17 cellular contexts compared by ENCODE assay signal in the genomic region with DNA sequence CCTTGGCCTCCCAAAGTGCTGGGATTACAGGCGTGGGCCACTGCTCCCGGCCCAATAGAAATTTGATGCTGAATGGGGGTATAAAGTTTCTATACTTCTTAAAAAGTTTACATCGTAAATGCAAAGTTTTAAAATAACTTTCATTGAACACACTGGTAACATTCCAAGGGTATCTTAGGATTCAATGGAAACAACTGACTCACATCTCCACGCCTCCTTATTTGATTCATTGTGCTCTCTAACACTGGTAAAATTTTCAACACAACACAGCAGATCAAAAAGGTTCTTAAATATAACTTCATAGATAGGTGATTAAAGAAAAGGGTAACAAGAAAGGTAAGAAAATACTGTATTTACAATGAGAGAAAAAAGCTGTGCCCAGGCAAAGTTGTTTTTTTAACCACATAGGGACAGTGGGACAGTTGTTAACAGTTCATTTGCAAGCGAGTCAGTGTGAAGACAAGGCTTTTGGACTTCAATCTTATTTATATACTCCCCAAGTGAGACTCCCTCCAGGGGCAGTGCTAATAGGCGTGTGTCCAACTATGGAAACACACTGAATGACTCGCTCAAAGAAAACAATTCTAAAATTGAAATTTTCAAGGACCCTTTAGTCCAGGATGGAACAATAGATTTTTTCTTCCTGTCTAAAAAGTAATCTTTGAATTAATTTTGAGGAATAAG.
DNase-seq lines count a peak whose midpoint lies in the region; ATAC-seq and TF ChIP-seq lines count a peak whose summit lies in the region.
"Had no signal": no experiment of that assay in that cellular context is flagged by ENCODE, and none has a peak within 500 bp of the region (broad histone marks: within the 10 kb centered on the region; RNA-seq: fewer than 3 reads in every experiment).

No MANE protein-coding gene starts in this region.

- DNase-seq in Daoy (ENCODE audit: low read depth) (peak; percentile 75), NCI-H226 (peak; percentile 26), choroid plexus epithelial cell (ENCODE audit: low read depth) (peak; percentile 49), nephron progenitor cell (no peak), putamen (ENCODE audit: low spot score) (no peak), GM13976 (ENCODE audit: low spot score) (no peak), mucosa of gallbladder (ENCODE audit: low spot score) (no peak)
- DNase-seq: activated naive CD8-positive, alpha-beta T cell treated with anti-CD3 and anti-CD28 coated beads, Interleukin-2, amount 50 U/mL, for 24 hours; GF-D8; naive thymus-derived CD4-positive, alpha-beta T cell; posterior cingulate gyrus; Right ventricle myocardium superior; spleen had no signal

- TF ChIP-seq CTCF in choroid plexus epithelial cell (conservative IDR thresholded peaks at IDR 0.05; ENCODE audit: low read depth, low read length) = peak; percentile 27
- TF ChIP-seq CTCF in nephron progenitor cell (IDR thresholded peaks at IDR 0.05) = no peak
- TF ChIP-seq CTCF in GM13976 (IDR thresholded peaks at IDR 0.05; ENCODE audit: borderline replicate concordance, control extremely low read depth, extremely low read depth, insufficient read depth, missing control alignments) = no peak

- H3K4me1 Mint-ChIP-seq in nephron progenitor cell = peaks cover 26% of the 10 kb centered on the region
- H3K4me1 Mint-ChIP-seq: GM23338 had no signal

- H3K4me3 Mint-ChIP-seq in nephron progenitor cell = no peak overlapping the region
- H3K4me3 Mint-ChIP-seq: activated naive CD8-positive, alpha-beta T cell treated with anti-CD3 and anti-CD28 coated beads, Interleukin-2, amount 50 U/mL, for 24 hours; GM23338; naive thymus-derived CD4-positive, alpha-beta T cell had no signal

- H3K4me3 ChIP-seq in choroid plexus epithelial cell (ENCODE audit: low read depth, low read length) = no peak overlapping the region
- H3K4me3 ChIP-seq: coronary artery, GM23338, lung, spleen had no signal

- ATAC-seq in HG03378 (IDR thresholded peaks at IDR 0.05; ENCODE audit: unreplicated experiment) = no peak
- ATAC-seq: activated naive CD8-positive, alpha-beta T cell treated with anti-CD3 and anti-CD28 coated beads, Interleukin-2, amount 50 U/mL, for 24 hours; GM23338; naive thymus-derived CD4-positive, alpha-beta T cell had no signal

- H3K27ac Mint-ChIP-seq in nephron progenitor cell = peak overlapping the region; percentile 20
- H3K27ac Mint-ChIP-seq: activated naive CD8-positive, alpha-beta T cell treated with anti-CD3 and anti-CD28 coated beads, Interleukin-2, amount 50 U/mL, for 24 hours; GM23338; naive thymus-derived CD4-positive, alpha-beta T cell had no signal

- H3K36me3 Mint-ChIP-seq in nephron progenitor cell (ENCODE audit: low read depth) = peaks cover 17% of the 10 kb centered on the region

- peaks cover 5% of the 10 kb centered on the region for H3K27me3 Mint-ChIP-seq in nephron progenitor cell (ENCODE audit: low read depth, poor library complexity)
- H3K27me3 Mint-ChIP-seq: activated naive CD8-positive, alpha-beta T cell treated with anti-CD3 and anti-CD28 coated beads, Interleukin-2, amount 50 U/mL, for 24 hours; naive thymus-derived CD4-positive, alpha-beta T cell had no signal

- in situ Hi-C loops in GM13976 (cut with MboI; ENCODE audit: low sequenced_read_pairs, unreplicated experiment) = loop anchor here (10.0 kb wide), 1 partner anchor 381 kb away; no protein-coding TSS in a partner anchor

- no peaks in the 10 kb centered on the region for H3K9me3 Mint-ChIP-seq in nephron progenitor cell
- H3K9me3 Mint-ChIP-seq: activated naive CD8-positive, alpha-beta T cell treated with anti-CD3 and anti-CD28 coated beads, Interleukin-2, amount 50 U/mL, for 24 hours; GM23338; naive thymus-derived CD4-positive, alpha-beta T cell had no signal

Comparison
In these comparisons a context has a peak if more than half of its experiments do, and no peak if none do; other contexts are left out.
1. DNase-seq: peak in Daoy (single experiment), NCI-H226 (single experiment) and choroid plexus epithelial cell (single experiment); none in nephron progenitor cell (single experiment), putamen (single experiment), GM13976 (single experiment) and mucosa of gallbladder (single experiment).